In genomic region chr12:107352347-107353081, GRCh38 we compare ENCODE assay signal across 1 cellular context.
A peak's percentile ranks its signal among the peaks of the same experiment; 100 is the strongest.
TF ChIP-seq lines count a peak whose summit lies in the region.

No MANE protein-coding gene starts in this region.

TF ChIP-seq in HepG2, 621 proteins besides CTCF, POLR2A, EP300 and RAD21 (continued from another document):
- TF ChIP-seq ZNF276 (CRISPR knock-in tag; IDR thresholded peaks at IDR 0.05; ENCODE audit: low read depth) (no peak), MLXIP (CRISPR knock-in tag; IDR thresholded peaks at IDR 0.05; ENCODE audit: borderline replicate concordance) (no peak), ZNF83 (CRISPR knock-in tag; IDR thresholded peaks at IDR 0.05; ENCODE audit: borderline replicate concordance) (no peak), ZMAT5 (CRISPR knock-in tag; IDR thresholded peaks at IDR 0.05; ENCODE audit: borderline replicate concordance, low read depth) (no peak), ISL2 (CRISPR knock-in tag; IDR thresholded peaks at IDR 0.05) (peak; percentile 93), ZBTB7B (CRISPR knock-in tag; IDR thresholded peaks at IDR 0.05) (peak; percentile 94; the same call in 1 of the 2 replicates), SALL2 (CRISPR knock-in tag; IDR thresholded peaks at IDR 0.05) (no peak), ZNF546 (CRISPR knock-in tag; conservative IDR thresholded peaks at IDR 0.05) (0 out of 2 replicates have a peak, but pooled peaks have one; percentile 38), PCBP2 (optimal IDR thresholded peaks at IDR 0.05; ENCODE audit: low read depth, low read length, poor library complexity, severe bottlenecking) (no peak), ZNF644 (CRISPR knock-in tag; IDR thresholded peaks at IDR 0.05; ENCODE audit: low read depth) (peak; percentile 90), PPARG (CRISPR knock-in tag; conservative IDR thresholded peaks at IDR 0.05) (peak; percentile 69), HOXA5 (CRISPR knock-in tag; IDR thresholded peaks at IDR 0.05) (no peak), RBFOX2 (IDR thresholded peaks at IDR 0.05; ENCODE audit: low read depth, low read length) (no peak), HOXA7 (CRISPR knock-in tag; IDR thresholded peaks at IDR 0.05) (no peak), MZF1 (CRISPR knock-in tag; IDR thresholded peaks at IDR 0.05; ENCODE audit: borderline replicate concordance) (peak; percentile 99), DNMT1 (CRISPR knock-in tag; IDR thresholded peaks at IDR 0.05) (no peak), SAFB2 (CRISPR knock-in tag; IDR thresholded peaks at IDR 0.05; ENCODE audit: borderline replicate concordance, low read depth) (no peak), ZNF710 (CRISPR knock-in tag; IDR thresholded peaks at IDR 0.05; ENCODE audit: borderline replicate concordance) (peak; percentile 54; the same call in 1 of the 2 replicates), HNRNPH1 (optimal IDR thresholded peaks at IDR 0.05; ENCODE audit: low read depth, low read length) (no peak), ELF3 (CRISPR knock-in tag; IDR thresholded peaks at IDR 0.05) (peak; percentile 98), ZNF225 (CRISPR knock-in tag; IDR thresholded peaks at IDR 0.05) (no peak), ZSCAN21 (CRISPR knock-in tag; IDR thresholded peaks at IDR 0.05; ENCODE audit: borderline replicate concordance) (no peak), TAF1 (CRISPR knock-in tag; IDR thresholded peaks at IDR 0.05) (no peak), HIC2 (CRISPR knock-in tag; IDR thresholded peaks at IDR 0.05; ENCODE audit: low read depth) (peak; percentile 95), AGO1 (IDR thresholded peaks at IDR 0.05; ENCODE audit: low read depth, low read length, poor library complexity, severe bottlenecking) (no peak), ZNF772 (CRISPR knock-in tag; IDR thresholded peaks at IDR 0.05) (no peak; the same call in 1 of the 2 replicates), ZNF569 (CRISPR knock-in tag; IDR thresholded peaks at IDR 0.05; ENCODE audit: borderline replicate concordance) (no peak), MAFF (IDR thresholded peaks at IDR 0.05; ENCODE audit: low read depth, low read length) (no peak), ZNF678 (CRISPR knock-in tag; IDR thresholded peaks at IDR 0.05) (no peak), U2AF2 (IDR thresholded peaks at IDR 0.05; ENCODE audit: low read depth, low read length) (no peak), TMF1 (CRISPR knock-in tag; IDR thresholded peaks at IDR 0.05; ENCODE audit: low read depth) (no peak)
- TF ChIP-seq, protein P1, sequence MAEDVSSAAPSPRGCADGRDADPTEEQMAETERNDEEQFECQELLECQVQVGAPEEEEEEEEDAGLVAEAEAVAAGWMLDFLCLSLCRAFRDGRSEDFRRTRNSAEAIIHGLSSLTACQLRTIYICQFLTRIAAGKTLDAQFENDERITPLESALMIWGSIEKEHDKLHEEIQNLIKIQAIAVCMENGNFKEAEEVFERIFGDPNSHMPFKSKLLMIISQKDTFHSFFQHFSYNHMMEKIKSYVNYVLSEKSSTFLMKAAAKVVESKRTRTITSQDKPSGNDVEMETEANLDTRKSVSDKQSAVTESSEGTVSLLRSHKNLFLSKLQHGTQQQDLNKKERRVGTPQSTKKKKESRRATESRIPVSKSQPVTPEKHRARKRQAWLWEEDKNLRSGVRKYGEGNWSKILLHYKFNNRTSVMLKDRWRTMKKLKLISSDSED (CRISPR knock-in tag; IDR thresholded peaks at IDR 0.05): no peak
- TF ChIP-seq, protein P2, sequence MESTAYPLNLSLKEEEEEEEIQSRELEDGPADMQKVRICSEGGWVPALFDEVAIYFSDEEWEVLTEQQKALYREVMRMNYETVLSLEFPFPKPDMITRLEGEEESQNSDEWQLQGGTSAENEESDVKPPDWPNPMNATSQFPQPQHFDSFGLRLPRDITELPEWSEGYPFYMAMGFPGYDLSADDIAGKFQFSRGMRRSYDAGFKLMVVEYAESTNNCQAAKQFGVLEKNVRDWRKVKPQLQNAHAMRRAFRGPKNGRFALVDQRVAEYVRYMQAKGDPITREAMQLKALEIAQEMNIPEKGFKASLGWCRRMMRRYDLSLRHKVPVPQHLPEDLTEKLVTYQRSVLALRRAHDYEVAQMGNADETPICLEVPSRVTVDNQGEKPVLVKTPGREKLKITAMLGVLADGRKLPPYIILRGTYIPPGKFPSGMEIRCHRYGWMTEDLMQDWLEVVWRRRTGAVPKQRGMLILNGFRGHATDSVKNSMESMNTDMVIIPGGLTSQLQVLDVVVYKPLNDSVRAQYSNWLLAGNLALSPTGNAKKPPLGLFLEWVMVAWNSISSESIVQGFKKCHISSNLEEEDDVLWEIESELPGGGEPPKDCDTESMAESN (CRISPR knock-in tag; conservative IDR thresholded peaks at IDR 0.05): 0 out of 2 replicates have a peak, but pooled peaks have one; percentile 27
